8 cellular contexts compared by ENCODE assay signal in the genomic region with DNA sequence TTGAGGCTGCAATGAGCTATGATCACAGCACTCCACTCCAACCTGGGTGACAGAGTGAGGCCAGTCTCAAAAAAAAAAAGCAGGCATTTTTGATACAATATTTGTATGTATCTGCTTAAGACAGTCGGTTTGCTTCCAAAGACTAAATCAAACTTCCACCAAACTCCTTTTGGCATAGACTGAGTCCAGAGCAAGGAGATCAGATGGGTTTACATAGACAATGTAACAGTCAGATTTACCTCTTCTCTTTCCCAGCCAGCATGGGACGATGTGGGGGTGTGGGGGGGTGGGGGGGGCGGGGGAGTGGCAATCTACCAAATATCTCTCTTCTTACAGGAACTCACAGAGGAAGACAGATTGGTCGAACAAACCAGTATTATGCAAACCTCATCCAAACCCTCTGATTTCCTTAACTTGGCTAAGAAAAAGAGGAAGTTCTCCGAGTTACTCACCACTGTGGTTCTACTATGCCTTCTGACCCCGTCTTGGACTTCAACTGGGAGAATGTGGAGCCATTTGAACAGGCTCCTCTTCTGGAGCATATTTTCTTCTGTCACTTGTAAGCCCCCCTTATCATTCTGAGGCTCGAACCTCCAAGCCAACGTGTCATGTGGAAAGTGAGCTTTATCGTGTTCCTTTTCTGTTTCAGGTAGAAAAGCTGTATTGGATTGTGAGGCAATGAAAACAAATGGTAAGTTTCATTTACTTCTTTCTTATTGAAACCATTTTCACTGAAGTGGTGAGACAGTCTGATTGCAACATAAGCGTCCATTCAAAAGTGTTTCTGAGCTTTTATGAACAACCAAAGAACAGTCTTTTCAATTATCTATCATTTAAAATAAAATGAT. TPM values are rescaled to one million over a fixed set of nuclear protein-coding genes. Genes with fewer than 3 reads are reported as not detected.
DNase-seq lines count a peak whose midpoint lies in the region; ATAC-seq and TF ChIP-seq lines count a peak whose summit lies in the region.

A gene with protein sequence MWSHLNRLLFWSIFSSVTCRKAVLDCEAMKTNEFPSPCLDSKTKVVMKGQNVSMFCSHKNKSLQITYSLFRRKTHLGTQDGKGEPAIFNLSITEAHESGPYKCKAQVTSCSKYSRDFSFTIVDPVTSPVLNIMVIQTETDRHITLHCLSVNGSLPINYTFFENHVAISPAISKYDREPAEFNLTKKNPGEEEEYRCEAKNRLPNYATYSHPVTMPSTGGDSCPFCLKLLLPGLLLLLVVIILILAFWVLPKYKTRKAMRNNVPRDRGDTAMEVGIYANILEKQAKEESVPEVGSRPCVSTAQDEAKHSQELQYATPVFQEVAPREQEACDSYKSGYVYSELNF (plus strand): TSS at position 451 of the 848 bp plus-strand sequence. CDS start 54 bp downstream, at position 505.

- WGBS in sigmoid colon, 2 donors: 29 to 38% methylated on average over 10 of the region's 10 CpGs

- no peak for TF ChIP-seq POLR2A in sigmoid colon (IDR thresholded peaks at IDR 0.05)

- peak; percentile 81 for DNase-seq in AG08396 (ENCODE audit: low spot score)
- DNase-seq in fibroblast of the aortic adventitia (ENCODE audit: low read depth): peak; percentile 91
- peak; percentile 71 for DNase-seq in sigmoid colon
- DNase-seq in central memory CD4-positive, alpha-beta T cell: no peak
- DNase-seq in HuH-7.5 (ENCODE audit: low spot score): no peak

- no peaks in the 10 kb centered on the region for H3K27me3 ChIP-seq in sigmoid colon

- no peaks in the 10 kb centered on the region for H3K4me1 ChIP-seq in sigmoid colon

- TF ChIP-seq CTCF in fibroblast of the aortic adventitia (IDR thresholded peaks at IDR 0.05; ENCODE audit: insufficient read depth, low read length) (no peak), sigmoid colon (IDR thresholded peaks at IDR 0.05) (no peak)

- H3K36me3 ChIP-seq in sigmoid colon: no peaks in the 10 kb centered on the region

- ATAC-seq in GM21526 (IDR thresholded peaks at IDR 0.05; ENCODE audit: low FRiP score, unreplicated experiment) (peak; percentile 62), SK-N-SH treated with all-trans-retinoic acid at 6 μM for 48 hours (peak; percentile 92), HG03520 (IDR thresholded peaks at IDR 0.05; ENCODE audit: unreplicated experiment) (no peak)

- intact Hi-C loops in sigmoid colon (cut with DNase I): no loop called here

- H3K9me3 ChIP-seq in sigmoid colon: no peaks in the 10 kb centered on the region

- no peak for TF ChIP-seq EP300 in sigmoid colon (IDR thresholded peaks at IDR 0.05)

- H3K27ac ChIP-seq in sigmoid colon: peak within 1 kb of the TSS; percentile 33 to 68 (median 44)

- H3K4me3 ChIP-seq in fibroblast of the aortic adventitia (ENCODE audit: low read depth, low read length) (peak within 1 kb of the TSS; percentile 51), sigmoid colon (peak within 1 kb of the TSS in 1 of 4 donors; percentile 25)

TF ChIP-seq in SK-N-SH treated with all-trans-retinoic acid at 6 μM for 48 hours, 23 proteins besides CTCF, POLR2A, EP300 and RAD21:
- TF ChIP-seq, protein P1, sequence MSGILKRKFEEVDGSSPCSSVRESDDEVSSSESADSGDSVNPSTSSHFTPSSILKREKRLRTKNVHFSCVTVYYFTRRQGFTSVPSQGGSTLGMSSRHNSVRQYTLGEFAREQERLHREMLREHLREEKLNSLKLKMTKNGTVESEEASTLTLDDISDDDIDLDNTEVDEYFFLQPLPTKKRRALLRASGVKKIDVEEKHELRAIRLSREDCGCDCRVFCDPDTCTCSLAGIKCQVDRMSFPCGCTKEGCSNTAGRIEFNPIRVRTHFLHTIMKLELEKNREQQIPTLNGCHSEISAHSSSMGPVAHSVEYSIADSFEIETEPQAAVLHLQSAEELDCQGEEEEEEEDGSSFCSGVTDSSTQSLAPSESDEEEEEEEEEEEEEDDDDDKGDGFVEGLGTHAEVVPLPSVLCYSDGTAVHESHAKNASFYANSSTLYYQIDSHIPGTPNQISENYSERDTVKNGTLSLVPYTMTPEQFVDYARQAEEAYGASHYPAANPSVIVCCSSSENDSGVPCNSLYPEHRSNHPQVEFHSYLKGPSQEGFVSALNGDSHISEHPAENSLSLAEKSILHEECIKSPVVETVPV (CRISPR knock-in tag; IDR thresholded peaks at IDR 0.05): no peak
- TF ChIP-seq ESRRG (CRISPR knock-in tag; IDR thresholded peaks at IDR 0.05) (no peak), ZNF70 (CRISPR knock-in tag; IDR thresholded peaks at IDR 0.05) (no peak)

RNA-seq across cellular contexts. Expression of the gene that starts here (rescaled TPM):
- 4.1 and 52.5 TPM in 2 replicates for total RNA-seq in fibroblast of the aortic adventitia (ENCODE audit: low replicate concordance)
- 1 to 10 TPM; 1.8 to 6.5 (median 3.1) TPM for total RNA-seq in sigmoid colon
- polyA plus RNA-seq in sigmoid colon: 1 to 10 TPM; 4.4 to 7.8 (median 6.6) TPM

Comparison
In these comparisons a context has a peak if more than half of its experiments do, and no peak if none do; other contexts are left out.
1. DNase-seq: peak in AG08396 (single experiment), fibroblast of the aortic adventitia (single experiment) and sigmoid colon (single experiment); none in central memory CD4-positive, alpha-beta T cell (single experiment) and HuH-7.5 (single experiment).